In genomic region chr20:53866787-53867740, GRCh38 we compare ENCODE assay signal across 8 cellular contexts.
DNase-seq lines count a peak whose midpoint lies in the region; ATAC-seq and TF ChIP-seq lines count a peak whose summit lies in the region.

No MANE protein-coding gene starts in this region.

- H3K27me3 ChIP-seq in upper lobe of left lung = no peaks in the 10 kb centered on the region
- no peaks in the 10 kb centered on the region for H3K27me3 ChIP-seq in dorsolateral prefrontal cortex

- in situ Hi-C loops in GM13976 (cut with MboI; ENCODE audit: low sequenced_read_pairs, unreplicated experiment) = no loop called here

- peak overlapping the region; percentile 91 for H3K27ac Mint-ChIP-seq in activated CD4-positive, alpha-beta T cell treated with anti-CD3 and anti-CD28 coated beads, Interleukin-2, amount 10 ng/mL, durations not matched to agents 24 days and 14 days
- peak overlapping the region; percentile 89 for H3K27ac Mint-ChIP-seq in activated CD8-positive, alpha-beta T cell treated with anti-CD3 and anti-CD28 coated beads, Interleukin-2, amount 10 ng/mL, durations not matched to agents 7 days and 5 days

- H3K4me1 ChIP-seq in upper lobe of left lung = peaks cover 30 to 35% (median 31%) of the 10 kb centered on the region in 4 donors

- no peaks in the 10 kb centered on the region for H3K9me3 ChIP-seq in upper lobe of left lung

- 47 to 56% methylated on average over 11 of the region's 11 CpGs for WGBS in upper lobe of left lung, 2 donors

- peak; percentile 74 for DNase-seq in activated CD4-positive, alpha-beta T cell treated with anti-CD3 and anti-CD28 coated beads, Interleukin-2, amount 10 ng/mL, durations not matched to agents 24 days and 14 days
- DNase-seq in activated CD4-positive, alpha-beta T cell treated with anti-CD3 and anti-CD28 coated beads, Interleukin-2, amount 50 U/mL, for 1 hour = no peak
- DNase-seq in activated CD8-positive, alpha-beta T cell treated with anti-CD3 and anti-CD28 coated beads, Interleukin-2, amount 10 ng/mL, durations not matched to agents 7 days and 5 days = no peak
- DNase-seq in left lobe of liver (ENCODE audit: low spot score) (no peak), upper lobe of left lung (no peak), GM13976 (ENCODE audit: low spot score) (no peak), dorsolateral prefrontal cortex (no peak)

- no peak for TF ChIP-seq POLR2A in upper lobe of left lung (IDR thresholded peaks at IDR 0.05)

- ATAC-seq in HG03378 (IDR thresholded peaks at IDR 0.05; ENCODE audit: unreplicated experiment) (peak; percentile 48), left lobe of liver (peak; percentile 60), upper lobe of left lung (ENCODE audit: low FRiP score in 2 of 2) (peak in 1 of 2 donors; percentile 27)
- ATAC-seq in activated CD8-positive, alpha-beta T cell treated with anti-CD3 and anti-CD28 coated beads, Interleukin-2, amount 10 ng/mL, durations not matched to agents 7 days and 5 days = peak; percentile 14

- no peak overlapping the region for H3K4me3 ChIP-seq in upper lobe of left lung
- peak overlapping the region in 3 of 59 donors; percentile 2 to 44 (median 5) for H3K4me3 ChIP-seq in dorsolateral prefrontal cortex

- H3K4me3 Mint-ChIP-seq in activated CD4-positive, alpha-beta T cell treated with anti-CD3 and anti-CD28 coated beads, Interleukin-2, amount 10 ng/mL, durations not matched to agents 24 days and 14 days = peak overlapping the region; percentile 68
- peak overlapping the region; percentile 72 for H3K4me3 Mint-ChIP-seq in activated CD8-positive, alpha-beta T cell treated with anti-CD3 and anti-CD28 coated beads, Interleukin-2, amount 10 ng/mL, durations not matched to agents 7 days and 5 days

- no peaks in the 10 kb centered on the region for H3K36me3 ChIP-seq in upper lobe of left lung

- H3K27ac ChIP-seq in upper lobe of left lung (peak overlapping the region; percentile 52 to 83 (median 79)), dorsolateral prefrontal cortex (peak overlapping the region in 18 of 59 donors; percentile 2 to 57 (median 34))

- no peaks in the 10 kb centered on the region for H3K36me3 Mint-ChIP-seq in activated CD4-positive, alpha-beta T cell treated with anti-CD3 and anti-CD28 coated beads, Interleukin-2, amount 10 ng/mL, durations not matched to agents 24 days and 14 days (ENCODE audit: low read depth)
- H3K36me3 Mint-ChIP-seq in activated CD8-positive, alpha-beta T cell treated with anti-CD3 and anti-CD28 coated beads, Interleukin-2, amount 10 ng/mL, durations not matched to agents 7 days and 5 days (ENCODE audit: low read depth) = no peaks in the 10 kb centered on the region

- no peak for TF ChIP-seq EP300 in upper lobe of left lung (IDR thresholded peaks at IDR 0.05)

- POLR2A ChIA-PET in activated CD8-positive, alpha-beta T cell treated with anti-CD3 and anti-CD28 coated beads, Interleukin-2, amount 10 ng/mL, durations not matched to agents 7 days and 5 days (lab: Charles Lee) = interaction anchor here (0.9 to 1.6 kb wide), 5 partner anchors 24 to 273 kb away, joined by 3 to 4 read pairs (median 3); partner anchors contain the start of gene ZNF217

- no peaks in the 10 kb centered on the region for H3K9me3 Mint-ChIP-seq in activated CD4-positive, alpha-beta T cell treated with anti-CD3 and anti-CD28 coated beads, Interleukin-2, amount 10 ng/mL, durations not matched to agents 24 days and 14 days
- H3K9me3 Mint-ChIP-seq in activated CD8-positive, alpha-beta T cell treated with anti-CD3 and anti-CD28 coated beads, Interleukin-2, amount 10 ng/mL, durations not matched to agents 7 days and 5 days (ENCODE audit: insufficient read depth) = no peaks in the 10 kb centered on the region

- peaks cover 59% of the 10 kb centered on the region for H3K4me1 Mint-ChIP-seq in activated CD4-positive, alpha-beta T cell treated with anti-CD3 and anti-CD28 coated beads, Interleukin-2, amount 10 ng/mL, durations not matched to agents 24 days and 14 days
- H3K4me1 Mint-ChIP-seq in activated CD8-positive, alpha-beta T cell treated with anti-CD3 and anti-CD28 coated beads, Interleukin-2, amount 10 ng/mL, durations not matched to agents 7 days and 5 days (ENCODE audit: low read depth) = peaks cover 74% of the 10 kb centered on the region

- CTCF ChIA-PET in activated CD8-positive, alpha-beta T cell treated with anti-CD3 and anti-CD28 coated beads, Interleukin-2, amount 10 ng/mL, durations not matched to agents 7 days and 5 days (lab: Charles Lee) = interaction anchor here (0.7 to 5.4 kb wide), 16 partner anchors 10 to 289 kb away, joined by 3 to 32 read pairs (median 4); no protein-coding TSS in a partner anchor

- TF ChIP-seq CTCF in upper lobe of left lung (IDR thresholded peaks at IDR 0.05) (no peak), GM13976 (IDR thresholded peaks at IDR 0.05; ENCODE audit: borderline replicate concordance, control extremely low read depth, extremely low read depth, insufficient read depth, missing control alignments) (no peak), dorsolateral prefrontal cortex (IDR thresholded peaks at IDR 0.05 in 54 of 56, conservative IDR thresholded peaks at IDR 0.05 in 2 of 56; ENCODE audit: low read depth in 1 of 56, partially characterized antibody in 56 of 56) (no peak)

- H3K27me3 Mint-ChIP-seq in activated CD4-positive, alpha-beta T cell treated with anti-CD3 and anti-CD28 coated beads, Interleukin-2, amount 10 ng/mL, durations not matched to agents 24 days and 14 days = no peaks in the 10 kb centered on the region
- no peaks in the 10 kb centered on the region for H3K27me3 Mint-ChIP-seq in activated CD8-positive, alpha-beta T cell treated with anti-CD3 and anti-CD28 coated beads, Interleukin-2, amount 10 ng/mL, durations not matched to agents 7 days and 5 days (ENCODE audit: low read depth)

- intact Hi-C loops in activated CD4-positive, alpha-beta T cell treated with anti-CD3 and anti-CD28 coated beads, Interleukin-2, amount 10 ng/mL, durations not matched to agents 24 days and 14 days (cut with micrococcal nuclease) = loop anchor here (5.0 kb wide), 1 partner anchor 180 kb away; no protein-coding TSS in a partner anchor
- intact Hi-C loops in dorsolateral prefrontal cortex (cut with DNase I) = no loop called here
